Comparison of ENCODE assay signal across 23 cellular contexts in genomic region chr17:47994714-47995113, GRCh38. TPM values are rescaled to one million over a fixed set of nuclear protein-coding genes. Genes with fewer than 3 reads are reported as not detected.
"Had no signal": no experiment of that assay in that cellular context is flagged by ENCODE, and none has a peak within 500 bp of the region (broad histone marks: within the 10 kb centered on the region; RNA-seq: fewer than 3 reads in every experiment).

No MANE protein-coding gene starts in this region.

- ATAC-seq: activated CD4-positive, CD25-positive, alpha-beta regulatory T cell treated with anti-CD3 and anti-CD28 coated beads, Interleukin-2, amount 50 U/mL, for 24 hours; gastrocnemius medialis; heart right ventricle; left cardiac atrium; naive thymus-derived CD8-positive, alpha-beta T cell; T-cell; upper lobe of right lung had no signal

- H3K27ac ChIP-seq: ascending aorta, gastrocnemius medialis, heart right ventricle, sigmoid colon, spleen, thoracic aorta, upper lobe of right lung had no signal

- H3K9me3 Mint-ChIP-seq: activated naive CD4-positive, alpha-beta T cell treated with anti-CD3 and anti-CD28 coated beads, Interleukin-2, amount 10 ng/mL, durations not matched to agents 7 days and 5 days; naive thymus-derived CD8-positive, alpha-beta T cell; T-cell had no signal

- H3K9me3 ChIP-seq: ascending aorta, gastrocnemius medialis, heart right ventricle, sigmoid colon, spleen, thoracic aorta, upper lobe of right lung had no signal

- H3K36me3 ChIP-seq: ascending aorta, gastrocnemius medialis, heart right ventricle, sigmoid colon, spleen, thoracic aorta, upper lobe of right lung had no signal

- H3K4me3 ChIP-seq: ascending aorta, gastrocnemius medialis, heart right ventricle, sigmoid colon, spleen, thoracic aorta, upper lobe of right lung had no signal

- H3K27ac Mint-ChIP-seq: activated naive CD4-positive, alpha-beta T cell treated with anti-CD3 and anti-CD28 coated beads, Interleukin-2, amount 10 ng/mL, durations not matched to agents 7 days and 5 days; T-cell had no signal

- DNase-seq: activated CD4-positive, alpha-beta T cell treated with anti-CD3 and anti-CD28 coated beads, Interleukin-2, amount 50 U/mL, for 1 hour; activated naive CD4-positive, alpha-beta T cell treated with anti-CD3 and anti-CD28 coated beads, Interleukin-2, amount 10 ng/mL, durations not matched to agents 7 days and 5 days; activated T-cell treated with anti-CD3 and anti-CD28 coated beads for 4 hours; dermis blood vessel endothelial cell; erythroblast; gastrocnemius medialis; heart right ventricle; left cardiac atrium; mammary epithelial cell; naive thymus-derived CD8-positive, alpha-beta T cell; sigmoid colon; spleen; T-cell; T-helper 9 cell; upper lobe of right lung had no signal

- H3K4me1 ChIP-seq: ascending aorta, gastrocnemius medialis, sigmoid colon, spleen, upper lobe of right lung had no signal

- H3K4me3 Mint-ChIP-seq: activated naive CD4-positive, alpha-beta T cell treated with anti-CD3 and anti-CD28 coated beads, Interleukin-2, amount 10 ng/mL, durations not matched to agents 7 days and 5 days; naive thymus-derived CD8-positive, alpha-beta T cell; T-cell had no signal

- H3K36me3 Mint-ChIP-seq: activated naive CD4-positive, alpha-beta T cell treated with anti-CD3 and anti-CD28 coated beads, Interleukin-2, amount 10 ng/mL, durations not matched to agents 7 days and 5 days; naive thymus-derived CD8-positive, alpha-beta T cell; T-cell had no signal

- FAIRE-seq: bronchial epithelial cell had no signal

- H3K27me3 ChIP-seq: sigmoid colon had no signal

RNA-seq across cellular contexts. Expression of gene PRR15L, which starts 37.0 kb away (rescaled TPM):
- total RNA-seq: activated CD8-positive, alpha-beta memory T cell treated with anti-CD3 and anti-CD28 coated beads for 36 hours; ascending aorta; cerebellum; dermis blood vessel endothelial cell; heart right ventricle; naive thymus-derived CD8-positive, alpha-beta T cell; osteoblast; pulmonary artery endothelial cell; spleen had no signal
- polyA plus RNA-seq: heart right ventricle had no signal
